16 cellular contexts compared by ENCODE assay signal in genomic region chr11:80473562-80473961, GRCh38.
A peak's percentile ranks its signal among the peaks of the same experiment; 100 is the strongest.
DNase-seq lines count a peak whose midpoint lies in the region; ATAC-seq and TF ChIP-seq lines count a peak whose summit lies in the region.
"Had no signal": no experiment of that assay in that cellular context is flagged by ENCODE, and none has a peak within 500 bp of the region (broad histone marks: within the 10 kb centered on the region; RNA-seq: fewer than 3 reads in every experiment).

No MANE protein-coding gene starts in this region.

- H3K36me3 ChIP-seq in OCI-LY3 (replicated peaks; ENCODE audit: low read depth, low read length), result no peaks in the 10 kb centered on the region
- H3K36me3 ChIP-seq: colonic mucosa had no signal

- H3K27ac ChIP-seq in OCI-LY3 (ENCODE audit: low read length), result peak overlapping the region; percentile 85
- H3K27ac ChIP-seq: colonic mucosa had no signal

- H3K79me2 ChIP-seq in OCI-LY3 (ENCODE audit: low read length), result no peaks in the 10 kb centered on the region

- TF ChIP-seq CTCF in OCI-LY3 (IDR thresholded peaks at IDR 0.05; ENCODE audit: low read depth, low read length), result no peak

- H3K4me2 ChIP-seq in OCI-LY3 (ENCODE audit: low read length), result peak overlapping the region; percentile 58

- ATAC-seq in GM18519 (IDR thresholded peaks at IDR 0.05; ENCODE audit: low FRiP score, unreplicated experiment) (peak; percentile 57), GM21526 (IDR thresholded peaks at IDR 0.05; ENCODE audit: low FRiP score, unreplicated experiment) (peak; percentile 75), HG03175 (IDR thresholded peaks at IDR 0.05; ENCODE audit: unreplicated experiment) (peak; percentile 89), SK-N-SH treated with all-trans-retinoic acid at 6 μM for 48 hours (no peak), HG02973 (IDR thresholded peaks at IDR 0.05; ENCODE audit: unreplicated experiment) (no peak)
- ATAC-seq: stimulated activated effector memory CD8-positive, alpha-beta T cell treated with anti-CD3 and anti-CD28 coated beads, Interleukin-12 subunit alpha, Interleukin-12 subunit beta, amount 100 ng/mL, for 72 hours had no signal

- H2AFZ ChIP-seq in OCI-LY3 (ENCODE audit: low read depth, low read length), result peak overlapping the region; percentile 55; the same call in 1 of the 2 replicates

- no peaks in the 10 kb centered on the region for H4K20me1 ChIP-seq in OCI-LY3 (ENCODE audit: insufficient read depth, low read length)

- no peaks in the 10 kb centered on the region for H3K9me3 ChIP-seq in OCI-LY3 (ENCODE audit: insufficient read depth, low read length)
- H3K9me3 ChIP-seq: colonic mucosa had no signal

- POLR2A ChIA-PET in activated CD4-positive, alpha-beta memory T cell treated with anti-CD3 and anti-CD28 coated beads for 36 hours (lab: Charles Lee), result no interaction called here

- H3K27ac Mint-ChIP-seq in activated CD4-positive, alpha-beta memory T cell treated with anti-CD3 and anti-CD28 coated beads for 36 hours, result no peak overlapping the region
- H3K27ac Mint-ChIP-seq: immature natural killer cell; progenitor cell of endocrine pancreas; stimulated activated effector memory CD8-positive, alpha-beta T cell treated with anti-CD3 and anti-CD28 coated beads, Interleukin-12 subunit alpha, Interleukin-12 subunit beta, amount 100 ng/mL, for 72 hours had no signal

- intact Hi-C loops in activated CD4-positive, alpha-beta memory T cell treated with anti-CD3 and anti-CD28 coated beads for 36 hours (cut with micrococcal nuclease), result no loop called here

- no peak overlapping the region for H3K4me3 Mint-ChIP-seq in activated CD4-positive, alpha-beta memory T cell treated with anti-CD3 and anti-CD28 coated beads for 36 hours
- H3K4me3 Mint-ChIP-seq: immature natural killer cell; stimulated activated effector memory CD8-positive, alpha-beta T cell treated with anti-CD3 and anti-CD28 coated beads, Interleukin-12 subunit alpha, Interleukin-12 subunit beta, amount 100 ng/mL, for 72 hours had no signal

- H3K27me3 ChIP-seq in OCI-LY3 (ENCODE audit: low read depth, low read length), result no peaks in the 10 kb centered on the region
- H3K27me3 ChIP-seq: colonic mucosa had no signal

- H3K9me3 Mint-ChIP-seq in activated CD4-positive, alpha-beta memory T cell treated with anti-CD3 and anti-CD28 coated beads for 36 hours, result peaks cover 7% of the 10 kb centered on the region

- H3K27me3 Mint-ChIP-seq in activated CD4-positive, alpha-beta memory T cell treated with anti-CD3 and anti-CD28 coated beads for 36 hours, result no peaks in the 10 kb centered on the region
- H3K27me3 Mint-ChIP-seq: progenitor cell of endocrine pancreas had no signal

- no peaks in the 10 kb centered on the region for H3K4me1 Mint-ChIP-seq in activated CD4-positive, alpha-beta memory T cell treated with anti-CD3 and anti-CD28 coated beads for 36 hours (ENCODE audit: low read depth)
- H3K4me1 Mint-ChIP-seq: immature natural killer cell; stimulated activated effector memory CD8-positive, alpha-beta T cell treated with anti-CD3 and anti-CD28 coated beads, Interleukin-12 subunit alpha, Interleukin-12 subunit beta, amount 100 ng/mL, for 72 hours had no signal

- no peaks in the 10 kb centered on the region for H3K36me3 Mint-ChIP-seq in activated CD4-positive, alpha-beta memory T cell treated with anti-CD3 and anti-CD28 coated beads for 36 hours
- H3K36me3 Mint-ChIP-seq: immature natural killer cell; stimulated activated effector memory CD8-positive, alpha-beta T cell treated with anti-CD3 and anti-CD28 coated beads, Interleukin-12 subunit alpha, Interleukin-12 subunit beta, amount 100 ng/mL, for 72 hours had no signal

- CTCF ChIA-PET in activated CD4-positive, alpha-beta memory T cell treated with anti-CD3 and anti-CD28 coated beads for 36 hours (lab: Charles Lee), result no interaction called here

- peak overlapping the region; percentile 24 for H3K4me3 ChIP-seq in OCI-LY3 (ENCODE audit: low read length)
- H3K4me3 ChIP-seq: colonic mucosa had no signal

- peaks cover 38% of the 10 kb centered on the region for H3K4me1 ChIP-seq in OCI-LY3 (ENCODE audit: low read length)
- H3K4me1 ChIP-seq: colonic mucosa had no signal

- H3K9ac ChIP-seq in OCI-LY3 (ENCODE audit: low read length), result peak overlapping the region; percentile 25; the same call in 1 of the 2 replicates

- DNase-seq in activated CD4-positive, alpha-beta memory T cell treated with anti-CD3 and anti-CD28 coated beads for 36 hours, result no peak
- DNase-seq in activated gamma-delta T cell (lab: John Stamatoyannopoulos, UW), result no peak
- DNase-seq: amniotic stem cell, colonic mucosa, DMS53, immature natural killer cell, IMR-90, NCI-H187 had no signal

TF ChIP-seq in SK-N-SH treated with all-trans-retinoic acid at 6 μM for 48 hours, 23 proteins besides CTCF, POLR2A, EP300 and RAD21 (continues in another document):
- TF ChIP-seq PATZ1 (CRISPR knock-in tag; IDR thresholded peaks at IDR 0.05; ENCODE audit: borderline replicate concordance) (no peak), TOX (CRISPR knock-in tag; IDR thresholded peaks at IDR 0.05; ENCODE audit: borderline replicate concordance) (no peak), BACH2 (CRISPR knock-in tag; IDR thresholded peaks at IDR 0.05; ENCODE audit: borderline replicate concordance) (no peak), ESRRG (CRISPR knock-in tag; IDR thresholded peaks at IDR 0.05) (no peak), POU6F1 (CRISPR knock-in tag; IDR thresholded peaks at IDR 0.05; ENCODE audit: borderline replicate concordance, low read depth) (no peak), ARNTL (CRISPR knock-in tag; IDR thresholded peaks at IDR 0.05; ENCODE audit: borderline replicate concordance, low read depth) (no peak), SNAI2 (CRISPR knock-in tag; IDR thresholded peaks at IDR 0.05) (no peak), CSDC2 (CRISPR knock-in tag; IDR thresholded peaks at IDR 0.05) (no peak), ZNF565 (CRISPR knock-in tag; conservative IDR thresholded peaks at IDR 0.05; ENCODE audit: low read depth) (no peak), TSHZ2 (CRISPR knock-in tag; IDR thresholded peaks at IDR 0.05) (no peak), CREB5 (CRISPR knock-in tag; IDR thresholded peaks at IDR 0.05; ENCODE audit: low read depth) (no peak)

Comparison
In these comparisons a context has a peak if more than half of its experiments do, and no peak if none do; other contexts are left out.
1. ATAC-seq: peak in GM18519 (single experiment), GM21526 (single experiment) and HG03175 (single experiment); none in SK-N-SH treated with all-trans-retinoic acid at 6 μM for 48 hours (single experiment) and HG02973 (single experiment).